ENCODE assay signal across 1 cellular context in the genomic region with DNA sequence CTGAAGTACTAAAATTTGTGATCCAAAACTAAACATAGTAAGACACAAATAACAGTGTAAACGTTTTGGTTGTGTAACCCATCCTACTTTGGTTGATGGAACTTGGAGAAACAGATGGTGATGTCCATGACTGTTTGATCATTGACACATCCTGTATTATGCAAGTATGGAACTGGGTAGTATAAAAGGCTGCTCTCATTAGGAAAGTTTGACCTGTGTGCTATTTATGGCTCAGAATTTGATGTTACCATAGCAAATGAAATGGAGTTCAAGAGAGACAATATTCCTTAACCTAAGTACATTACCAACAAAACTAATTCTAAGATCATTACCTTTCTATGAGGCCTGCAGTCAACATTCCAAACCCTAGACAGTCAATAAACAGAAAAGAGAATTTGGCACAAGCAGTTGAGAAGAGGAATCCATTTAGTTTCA.
TF ChIP-seq lines count a peak whose summit lies in the region.

No MANE protein-coding gene starts in this region.

TF ChIP-seq in HepG2, 621 proteins besides CTCF, POLR2A, EP300 and RAD21 (continued from another document and continues in another):
- TF ChIP-seq, protein P1, sequence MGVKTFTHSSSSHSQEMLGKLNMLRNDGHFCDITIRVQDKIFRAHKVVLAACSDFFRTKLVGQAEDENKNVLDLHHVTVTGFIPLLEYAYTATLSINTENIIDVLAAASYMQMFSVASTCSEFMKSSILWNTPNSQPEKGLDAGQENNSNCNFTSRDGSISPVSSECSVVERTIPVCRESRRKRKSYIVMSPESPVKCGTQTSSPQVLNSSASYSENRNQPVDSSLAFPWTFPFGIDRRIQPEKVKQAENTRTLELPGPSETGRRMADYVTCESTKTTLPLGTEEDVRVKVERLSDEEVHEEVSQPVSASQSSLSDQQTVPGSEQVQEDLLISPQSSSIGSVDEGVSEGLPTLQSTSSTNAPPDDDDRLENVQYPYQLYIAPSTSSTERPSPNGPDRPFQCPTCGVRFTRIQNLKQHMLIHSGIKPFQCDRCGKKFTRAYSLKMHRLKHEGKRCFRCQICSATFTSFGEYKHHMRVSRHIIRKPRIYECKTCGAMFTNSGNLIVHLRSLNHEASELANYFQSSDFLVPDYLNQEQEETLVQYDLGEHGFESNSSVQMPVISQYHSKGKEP (CRISPR knock-in tag; IDR thresholded peaks at IDR 0.05): no peak
- TF ChIP-seq ZNF761 (CRISPR knock-in tag; conservative IDR thresholded peaks at IDR 0.05): no peak
- no peak for TF ChIP-seq ZNF414 (CRISPR knock-in tag; IDR thresholded peaks at IDR 0.05)
- TF ChIP-seq DR1 (CRISPR knock-in tag; IDR thresholded peaks at IDR 0.05): no peak
- TF ChIP-seq, protein P2, sequence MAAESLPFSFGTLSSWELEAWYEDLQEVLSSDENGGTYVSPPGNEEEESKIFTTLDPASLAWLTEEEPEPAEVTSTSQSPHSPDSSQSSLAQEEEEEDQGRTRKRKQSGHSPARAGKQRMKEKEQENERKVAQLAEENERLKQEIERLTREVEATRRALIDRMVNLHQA (CRISPR knock-in tag; IDR thresholded peaks at IDR 0.05): no peak
- TF ChIP-seq, protein P3, sequence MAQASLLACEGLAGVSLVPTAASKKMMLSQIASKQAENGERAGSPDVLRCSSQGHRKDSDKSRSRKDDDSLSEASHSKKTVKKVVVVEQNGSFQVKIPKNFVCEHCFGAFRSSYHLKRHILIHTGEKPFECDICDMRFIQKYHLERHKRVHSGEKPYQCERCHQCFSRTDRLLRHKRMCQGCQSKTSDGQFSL (CRISPR knock-in tag; IDR thresholded peaks at IDR 0.05): no peak
- 0 out of 2 replicates have a peak, but pooled peaks have one; percentile 25 for TF ChIP-seq FOXO1 (CRISPR knock-in tag; IDR thresholded peaks at IDR 0.05)
- TF ChIP-seq DNMT3B (CRISPR knock-in tag; conservative IDR thresholded peaks at IDR 0.05): no peak
- no peak for TF ChIP-seq KAT7 (CRISPR knock-in tag; IDR thresholded peaks at IDR 0.05; ENCODE audit: borderline replicate concordance)
- TF ChIP-seq RAD51 (IDR thresholded peaks at IDR 0.05; ENCODE audit: borderline replicate concordance): no peak
- TF ChIP-seq HNRNPK (IDR thresholded peaks at IDR 0.05; ENCODE audit: low read depth, low read length, poor library complexity, severe bottlenecking): no peak
- TF ChIP-seq SP140L (CRISPR knock-in tag; IDR thresholded peaks at IDR 0.05; ENCODE audit: borderline replicate concordance): no peak
- TF ChIP-seq MIER3 (CRISPR knock-in tag; IDR thresholded peaks at IDR 0.05; ENCODE audit: borderline replicate concordance): peak; percentile 48; the same call in 1 of the 2 replicates
- TF ChIP-seq ADNP (CRISPR knock-in tag; IDR thresholded peaks at IDR 0.05): no peak
- no peak for TF ChIP-seq ZNF770 (CRISPR knock-in tag; IDR thresholded peaks at IDR 0.05)
- TF ChIP-seq KAT8 (CRISPR knock-in tag; IDR thresholded peaks at IDR 0.05): no peak
- TF ChIP-seq ZNF557 (CRISPR knock-in tag; IDR thresholded peaks at IDR 0.05): no peak
- no peak for TF ChIP-seq ZBTB3 (CRISPR knock-in tag; IDR thresholded peaks at IDR 0.05; ENCODE audit: borderline replicate concordance, low read depth)
- no peak for TF ChIP-seq PHF20 (CRISPR knock-in tag; IDR thresholded peaks at IDR 0.05)
- TF ChIP-seq RXRA (CRISPR knock-in tag; IDR thresholded peaks at IDR 0.05): no peak
- TF ChIP-seq, protein P4, sequence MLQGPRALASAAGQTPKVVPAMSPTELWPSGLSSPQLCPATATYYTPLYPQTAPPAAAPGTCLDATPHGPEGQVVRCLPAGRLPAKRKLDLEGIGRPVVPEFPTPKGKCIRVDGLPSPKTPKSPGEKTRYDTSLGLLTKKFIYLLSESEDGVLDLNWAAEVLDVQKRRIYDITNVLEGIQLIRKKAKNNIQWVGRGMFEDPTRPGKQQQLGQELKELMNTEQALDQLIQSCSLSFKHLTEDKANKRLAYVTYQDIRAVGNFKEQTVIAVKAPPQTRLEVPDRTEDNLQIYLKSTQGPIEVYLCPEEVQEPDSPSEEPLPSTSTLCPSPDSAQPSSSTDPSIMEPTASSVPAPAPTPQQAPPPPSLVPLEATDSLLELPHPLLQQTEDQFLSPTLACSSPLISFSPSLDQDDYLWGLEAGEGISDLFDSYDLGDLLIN (CRISPR knock-in tag; IDR thresholded peaks at IDR 0.05; ENCODE audit: borderline replicate concordance): no peak
- TF ChIP-seq KLF9 (CRISPR knock-in tag; IDR thresholded peaks at IDR 0.05; ENCODE audit: low read depth): no peak
- TF ChIP-seq HDAC6 (IDR thresholded peaks at IDR 0.05; ENCODE audit: low read depth, low read length): no peak
- no peak for TF ChIP-seq ERF (CRISPR knock-in tag; IDR thresholded peaks at IDR 0.05)
- TF ChIP-seq, protein P5, sequence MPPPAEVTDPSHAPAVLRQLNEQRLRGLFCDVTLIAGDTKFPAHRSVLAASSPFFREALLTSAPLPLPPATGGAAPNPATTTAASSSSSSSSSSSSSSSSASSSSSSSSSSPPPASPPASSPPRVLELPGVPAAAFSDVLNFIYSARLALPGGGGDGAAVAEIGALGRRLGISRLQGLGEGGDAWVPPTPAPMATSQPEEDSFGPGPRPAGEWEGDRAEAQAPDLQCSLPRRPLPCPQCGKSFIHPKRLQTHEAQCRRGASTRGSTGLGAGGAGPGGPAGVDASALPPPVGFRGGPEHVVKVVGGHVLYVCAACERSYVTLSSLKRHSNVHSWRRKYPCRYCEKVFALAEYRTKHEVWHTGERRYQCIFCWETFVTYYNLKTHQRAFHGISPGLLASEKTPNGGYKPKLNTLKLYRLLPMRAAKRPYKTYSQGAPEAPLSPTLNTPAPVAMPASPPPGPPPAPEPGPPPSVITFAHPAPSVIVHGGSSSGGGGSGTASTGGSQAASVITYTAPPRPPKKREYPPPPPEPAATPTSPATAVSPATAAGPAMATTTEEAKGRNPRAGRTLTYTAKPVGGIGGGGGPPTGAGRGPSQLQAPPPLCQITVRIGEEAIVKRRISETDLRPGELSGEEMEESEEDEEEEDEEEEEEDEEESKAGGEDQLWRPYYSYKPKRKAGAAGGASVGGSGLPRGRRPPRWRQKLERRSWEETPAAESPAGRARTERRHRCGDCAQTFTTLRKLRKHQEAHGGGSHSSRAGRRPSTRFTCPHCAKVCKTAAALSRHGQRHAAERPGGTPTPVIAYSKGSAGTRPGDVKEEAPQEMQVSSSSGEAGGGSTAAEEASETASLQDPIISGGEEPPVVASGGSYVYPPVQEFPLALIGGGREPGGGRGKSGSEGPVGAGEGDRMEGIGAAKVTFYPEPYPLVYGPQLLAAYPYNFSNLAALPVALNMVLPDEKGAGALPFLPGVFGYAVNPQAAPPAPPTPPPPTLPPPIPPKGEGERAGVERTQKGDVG (CRISPR knock-in tag; IDR thresholded peaks at IDR 0.05; ENCODE audit: borderline replicate concordance): no peak
- TF ChIP-seq, protein P6, sequence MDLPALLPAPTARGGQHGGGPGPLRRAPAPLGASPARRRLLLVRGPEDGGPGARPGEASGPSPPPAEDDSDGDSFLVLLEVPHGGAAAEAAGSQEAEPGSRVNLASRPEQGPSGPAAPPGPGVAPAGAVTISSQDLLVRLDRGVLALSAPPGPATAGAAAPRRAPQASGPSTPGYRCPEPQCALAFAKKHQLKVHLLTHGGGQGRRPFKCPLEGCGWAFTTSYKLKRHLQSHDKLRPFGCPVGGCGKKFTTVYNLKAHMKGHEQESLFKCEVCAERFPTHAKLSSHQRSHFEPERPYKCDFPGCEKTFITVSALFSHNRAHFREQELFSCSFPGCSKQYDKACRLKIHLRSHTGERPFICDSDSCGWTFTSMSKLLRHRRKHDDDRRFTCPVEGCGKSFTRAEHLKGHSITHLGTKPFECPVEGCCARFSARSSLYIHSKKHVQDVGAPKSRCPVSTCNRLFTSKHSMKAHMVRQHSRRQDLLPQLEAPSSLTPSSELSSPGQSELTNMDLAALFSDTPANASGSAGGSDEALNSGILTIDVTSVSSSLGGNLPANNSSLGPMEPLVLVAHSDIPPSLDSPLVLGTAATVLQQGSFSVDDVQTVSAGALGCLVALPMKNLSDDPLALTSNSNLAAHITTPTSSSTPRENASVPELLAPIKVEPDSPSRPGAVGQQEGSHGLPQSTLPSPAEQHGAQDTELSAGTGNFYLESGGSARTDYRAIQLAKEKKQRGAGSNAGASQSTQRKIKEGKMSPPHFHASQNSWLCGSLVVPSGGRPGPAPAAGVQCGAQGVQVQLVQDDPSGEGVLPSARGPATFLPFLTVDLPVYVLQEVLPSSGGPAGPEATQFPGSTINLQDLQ (CRISPR knock-in tag; IDR thresholded peaks at IDR 0.05): no peak
- TF ChIP-seq, protein P7, sequence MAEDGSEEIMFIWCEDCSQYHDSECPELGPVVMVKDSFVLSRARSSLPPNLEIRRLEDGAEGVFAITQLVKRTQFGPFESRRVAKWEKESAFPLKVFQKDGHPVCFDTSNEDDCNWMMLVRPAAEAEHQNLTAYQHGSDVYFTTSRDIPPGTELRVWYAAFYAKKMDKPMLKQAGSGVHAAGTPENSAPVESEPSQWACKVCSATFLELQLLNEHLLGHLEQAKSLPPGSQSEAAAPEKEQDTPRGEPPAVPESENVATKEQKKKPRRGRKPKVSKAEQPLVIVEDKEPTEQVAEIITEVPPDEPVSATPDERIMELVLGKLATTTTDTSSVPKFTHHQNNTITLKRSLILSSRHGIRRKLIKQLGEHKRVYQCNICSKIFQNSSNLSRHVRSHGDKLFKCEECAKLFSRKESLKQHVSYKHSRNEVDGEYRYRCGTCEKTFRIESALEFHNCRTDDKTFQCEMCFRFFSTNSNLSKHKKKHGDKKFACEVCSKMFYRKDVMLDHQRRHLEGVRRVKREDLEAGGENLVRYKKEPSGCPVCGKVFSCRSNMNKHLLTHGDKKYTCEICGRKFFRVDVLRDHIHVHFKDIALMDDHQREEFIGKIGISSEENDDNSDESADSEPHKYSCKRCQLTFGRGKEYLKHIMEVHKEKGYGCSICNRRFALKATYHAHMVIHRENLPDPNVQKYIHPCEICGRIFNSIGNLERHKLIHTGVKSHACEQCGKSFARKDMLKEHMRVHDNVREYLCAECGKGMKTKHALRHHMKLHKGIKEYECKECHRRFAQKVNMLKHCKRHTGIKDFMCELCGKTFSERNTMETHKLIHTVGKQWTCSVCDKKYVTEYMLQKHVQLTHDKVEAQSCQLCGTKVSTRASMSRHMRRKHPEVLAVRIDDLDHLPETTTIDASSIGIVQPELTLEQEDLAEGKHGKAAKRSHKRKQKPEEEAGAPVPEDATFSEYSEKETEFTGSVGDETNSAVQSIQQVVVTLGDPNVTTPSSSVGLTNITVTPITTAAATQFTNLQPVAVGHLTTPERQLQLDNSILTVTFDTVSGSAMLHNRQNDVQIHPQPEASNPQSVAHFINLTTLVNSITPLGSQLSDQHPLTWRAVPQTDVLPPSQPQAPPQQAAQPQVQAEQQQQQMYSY (CRISPR knock-in tag; IDR thresholded peaks at IDR 0.05): no peak
- no peak for TF ChIP-seq ZNF577 (CRISPR knock-in tag; IDR thresholded peaks at IDR 0.05; ENCODE audit: borderline replicate concordance, low read depth)
- TF ChIP-seq MIXL1 (CRISPR knock-in tag; IDR thresholded peaks at IDR 0.05): 0 out of 2 replicates have a peak, but pooled peaks have one; percentile 10
- TF ChIP-seq TCF12 (IDR thresholded peaks at IDR 0.05): no peak
- TF ChIP-seq TCF12 (CRISPR knock-in tag; IDR thresholded peaks at IDR 0.05): no peak
- TF ChIP-seq, protein P8, sequence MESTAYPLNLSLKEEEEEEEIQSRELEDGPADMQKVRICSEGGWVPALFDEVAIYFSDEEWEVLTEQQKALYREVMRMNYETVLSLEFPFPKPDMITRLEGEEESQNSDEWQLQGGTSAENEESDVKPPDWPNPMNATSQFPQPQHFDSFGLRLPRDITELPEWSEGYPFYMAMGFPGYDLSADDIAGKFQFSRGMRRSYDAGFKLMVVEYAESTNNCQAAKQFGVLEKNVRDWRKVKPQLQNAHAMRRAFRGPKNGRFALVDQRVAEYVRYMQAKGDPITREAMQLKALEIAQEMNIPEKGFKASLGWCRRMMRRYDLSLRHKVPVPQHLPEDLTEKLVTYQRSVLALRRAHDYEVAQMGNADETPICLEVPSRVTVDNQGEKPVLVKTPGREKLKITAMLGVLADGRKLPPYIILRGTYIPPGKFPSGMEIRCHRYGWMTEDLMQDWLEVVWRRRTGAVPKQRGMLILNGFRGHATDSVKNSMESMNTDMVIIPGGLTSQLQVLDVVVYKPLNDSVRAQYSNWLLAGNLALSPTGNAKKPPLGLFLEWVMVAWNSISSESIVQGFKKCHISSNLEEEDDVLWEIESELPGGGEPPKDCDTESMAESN (CRISPR knock-in tag; conservative IDR thresholded peaks at IDR 0.05): no peak
- TF ChIP-seq HOXA3 (CRISPR knock-in tag; IDR thresholded peaks at IDR 0.05): no peak
- TF ChIP-seq RFXAP (CRISPR knock-in tag; IDR thresholded peaks at IDR 0.05; ENCODE audit: borderline replicate concordance): no peak
- TF ChIP-seq, protein P9, sequence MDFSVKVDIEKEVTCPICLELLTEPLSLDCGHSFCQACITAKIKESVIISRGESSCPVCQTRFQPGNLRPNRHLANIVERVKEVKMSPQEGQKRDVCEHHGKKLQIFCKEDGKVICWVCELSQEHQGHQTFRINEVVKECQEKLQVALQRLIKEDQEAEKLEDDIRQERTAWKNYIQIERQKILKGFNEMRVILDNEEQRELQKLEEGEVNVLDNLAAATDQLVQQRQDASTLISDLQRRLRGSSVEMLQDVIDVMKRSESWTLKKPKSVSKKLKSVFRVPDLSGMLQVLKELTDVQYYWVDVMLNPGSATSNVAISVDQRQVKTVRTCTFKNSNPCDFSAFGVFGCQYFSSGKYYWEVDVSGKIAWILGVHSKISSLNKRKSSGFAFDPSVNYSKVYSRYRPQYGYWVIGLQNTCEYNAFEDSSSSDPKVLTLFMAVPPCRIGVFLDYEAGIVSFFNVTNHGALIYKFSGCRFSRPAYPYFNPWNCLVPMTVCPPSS (IDR thresholded peaks at IDR 0.05): no peak
- TF ChIP-seq TBX3 (IDR thresholded peaks at IDR 0.05; ENCODE audit: borderline replicate concordance): no peak
- no peak for TF ChIP-seq ZNF333 (CRISPR knock-in tag; IDR thresholded peaks at IDR 0.05; ENCODE audit: borderline replicate concordance)
